8 cellular contexts compared by ENCODE assay signal in the genomic region with DNA sequence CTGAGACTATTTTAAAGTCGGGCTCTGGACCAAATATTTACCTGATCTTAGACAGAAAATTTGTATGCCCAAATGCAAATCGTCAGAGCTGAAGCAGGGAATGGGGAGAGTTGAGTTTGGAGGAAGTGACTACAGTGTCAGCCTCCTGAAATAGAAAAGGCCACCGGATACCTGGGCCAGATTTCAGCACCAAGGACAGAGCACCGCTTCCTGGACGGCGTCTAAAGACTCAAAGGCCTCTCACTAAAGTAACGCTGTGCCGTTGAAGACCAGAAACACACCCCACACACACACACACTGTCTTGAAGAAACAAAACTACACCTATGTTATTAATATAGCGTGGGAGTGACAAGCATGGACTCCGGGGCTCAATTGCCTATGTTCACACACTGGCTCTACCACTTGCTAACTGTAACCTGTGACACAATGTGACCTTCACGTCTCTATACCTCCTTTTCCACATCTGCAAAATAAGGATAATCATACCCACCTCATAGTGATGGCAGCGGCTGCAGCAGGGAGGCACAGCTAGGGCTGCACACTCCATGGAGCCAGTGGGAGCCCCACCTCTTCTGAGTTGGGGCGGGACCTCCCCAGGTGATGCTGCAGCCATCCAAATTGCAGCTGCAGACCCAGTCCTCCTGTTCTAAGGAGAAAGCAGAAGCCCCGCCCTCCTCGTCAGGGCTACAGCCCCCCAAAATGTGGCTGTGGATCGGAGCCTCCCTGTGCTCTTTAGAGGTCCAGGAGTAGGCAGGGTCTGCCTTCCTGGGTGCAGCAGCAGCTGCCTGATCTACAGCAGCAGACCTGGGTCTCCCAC. TPM values are rescaled to one million over a fixed set of nuclear protein-coding genes. Genes with fewer than 3 reads are reported as not detected.
DNase-seq lines count a peak whose midpoint lies in the region; ATAC-seq and TF ChIP-seq lines count a peak whose summit lies in the region.

No MANE protein-coding gene starts in this region.

- DNase-seq in GM19238 (ENCODE audit: insufficient read length, low spot score) (peak; percentile 16), Panc1 (ENCODE audit: low read depth, low spot score) (no peak), iPS DF 6.9 (ENCODE audit: low read depth, low spot score) (peak; percentile 83), osteocyte (ENCODE audit: extremely low spot score, unreplicated experiment) (no peak), NCI-H2081 treated with DMSO at 0.1 percent for 48 hours (lab: John Stamatoyannopoulos, UW) (no peak)
- DNase-seq in activated gamma-delta T cell treated with anti-CD3 and anti-CD28 coated beads, Interleukin-2, amount 50 U/mL, for 16 hours (ENCODE audit: low read depth), result peak; percentile 33
- DNase-seq in stimulated activated CD4-positive, alpha-beta T cell treated with anti-CD3 and anti-CD28 coated beads, TNF-alpha, amount 100 ng/mL, for 1 hour (ENCODE audit: low read depth in 3 of 3, low spot score in 1 of 3), result peak; percentile 13 to 47 (median 20)

- H3K27ac ChIP-seq in Panc1 (ENCODE audit: low read length) (no peak overlapping the region), iPS DF 6.9 (ENCODE audit: low read length) (no peak overlapping the region)

- POLR2A ChIA-PET in Panc1 (lab: Charles Lee), result no interaction called here

- no peak overlapping the region for H3K4me3 Mint-ChIP-seq in osteocyte (ENCODE audit: unreplicated experiment)

- in situ Hi-C loops in Panc1 (cut with HindIII; ENCODE audit: low pct_unique_long_range_greater_than_20kb, low sequenced_read_pairs), result no loop called here

- no peaks in the 10 kb centered on the region for H3K9me3 ChIP-seq in Panc1 (ENCODE audit: control insufficient read depth, insufficient read depth, low read depth, low read length)
- H3K9me3 ChIP-seq in iPS DF 6.9 (ENCODE audit: control insufficient read depth, insufficient read depth, low read length), result no peaks in the 10 kb centered on the region

- H3K4me3 ChIP-seq in Panc1 (ENCODE audit: low read depth in 2 of 2, low read length in 2 of 2) (no peak overlapping the region), iPS DF 6.9 (ENCODE audit: low read length) (no peak overlapping the region)

- peaks cover 9% of the 10 kb centered on the region for H3K27me3 Mint-ChIP-seq in osteocyte (ENCODE audit: unreplicated experiment)

- intact Hi-C loops in Panc1 (cut with micrococcal nuclease; ENCODE audit: unreplicated experiment), result no loop called here

- no CpG with 5 or more reads among the region's 16 CpGs for WGBS in iPS DF 6.9 (ENCODE audit: insufficient coverage, insufficient read length)

- H3K4me1 Mint-ChIP-seq in osteocyte (ENCODE audit: unreplicated experiment), result no peaks in the 10 kb centered on the region

- TF ChIP-seq CTCF in Panc1 (IDR thresholded peaks at IDR 0.05) (no peak), osteocyte (IDR thresholded peaks at IDR 0.05) (no peak)

- no peaks in the 10 kb centered on the region for H3K9me3 Mint-ChIP-seq in osteocyte (ENCODE audit: unreplicated experiment)

- ATAC-seq in Panc1 (peak; percentile 47; the same call in 1 of the 2 replicates), HG02798 (IDR thresholded peaks at IDR 0.05; ENCODE audit: poor library complexity, unreplicated experiment) (no peak)

- no peak overlapping the region for H3K27ac Mint-ChIP-seq in osteocyte (ENCODE audit: unreplicated experiment)

- no peaks in the 10 kb centered on the region for H3K36me3 Mint-ChIP-seq in osteocyte (ENCODE audit: unreplicated experiment)

- CTCF ChIA-PET in Panc1 (lab: Charles Lee), result no interaction called here

- H3K27me3 ChIP-seq in Panc1 (ENCODE audit: control insufficient read depth, insufficient read depth, low read length) (peaks cover 6% of the 10 kb centered on the region; the same call in 1 of the 2 replicates), iPS DF 6.9 (ENCODE audit: control insufficient read depth, insufficient read depth, low read length) (no peaks in the 10 kb centered on the region)

- no TSS peak for BruUV-seq in Panc1 (replicated peaks; lab: Mats Ljungman, UMichigan)

- H3K36me3 ChIP-seq in Panc1 (ENCODE audit: control insufficient read depth, insufficient read depth, low read length) (no peaks in the 10 kb centered on the region), iPS DF 6.9 (ENCODE audit: control insufficient read depth, insufficient read depth, low read length) (no peaks in the 10 kb centered on the region)

- H3K4me1 ChIP-seq in Panc1 (ENCODE audit: control insufficient read depth, insufficient read depth, low read length) (no peaks in the 10 kb centered on the region), iPS DF 6.9 (ENCODE audit: control insufficient read depth, insufficient read depth, low read length) (no peaks in the 10 kb centered on the region; the same call in 1 of the 2 replicates)

RNA-seq across cellular contexts. Expression of a gene that starts 35.6 kb away (rescaled TPM):
- total RNA-seq in Panc1 (2021; ENCODE audit: unreplicated experiment) (not detected), osteocyte (not detected in 2 replicates)
- polyA plus RNA-seq in Panc1 (2012; ENCODE audit: insufficient read length), result 0.47 TPM

RNA-seq across cellular contexts. Expression of a gene that starts 38.3 kb away (rescaled TPM):
- total RNA-seq in Panc1 (2021; ENCODE audit: unreplicated experiment) (not detected), osteocyte (not detected in 2 replicates)
- polyA plus RNA-seq in Panc1 (2012; ENCODE audit: insufficient read length), result not detected

RNA-seq across cellular contexts. Expression of a gene that starts 54.3 kb away (rescaled TPM):
- total RNA-seq in Panc1 (2021; ENCODE audit: unreplicated experiment), result not detected
- polyA plus RNA-seq in Panc1 (2012; ENCODE audit: insufficient read length), result not detected
- not detected in 2 replicates for total RNA-seq in osteocyte

Comparison
In these comparisons a context has a peak if more than half of its experiments do, and no peak if none do; other contexts are left out.
1. DNase-seq: peak in GM19238 (single experiment), activated gamma-delta T cell treated with anti-CD3 and anti-CD28 coated beads, Interleukin-2, amount 50 U/mL, for 16 hours (single experiment), iPS DF 6.9 (single experiment) and stimulated activated CD4-positive, alpha-beta T cell treated with anti-CD3 and anti-CD28 coated beads, TNF-alpha, amount 100 ng/mL, for 1 hour (3 of 3); none in Panc1 (single experiment), osteocyte (single experiment) and NCI-H2081 treated with DMSO at 0.1 percent for 48 hours (single experiment).